In the genomic region with DNA sequence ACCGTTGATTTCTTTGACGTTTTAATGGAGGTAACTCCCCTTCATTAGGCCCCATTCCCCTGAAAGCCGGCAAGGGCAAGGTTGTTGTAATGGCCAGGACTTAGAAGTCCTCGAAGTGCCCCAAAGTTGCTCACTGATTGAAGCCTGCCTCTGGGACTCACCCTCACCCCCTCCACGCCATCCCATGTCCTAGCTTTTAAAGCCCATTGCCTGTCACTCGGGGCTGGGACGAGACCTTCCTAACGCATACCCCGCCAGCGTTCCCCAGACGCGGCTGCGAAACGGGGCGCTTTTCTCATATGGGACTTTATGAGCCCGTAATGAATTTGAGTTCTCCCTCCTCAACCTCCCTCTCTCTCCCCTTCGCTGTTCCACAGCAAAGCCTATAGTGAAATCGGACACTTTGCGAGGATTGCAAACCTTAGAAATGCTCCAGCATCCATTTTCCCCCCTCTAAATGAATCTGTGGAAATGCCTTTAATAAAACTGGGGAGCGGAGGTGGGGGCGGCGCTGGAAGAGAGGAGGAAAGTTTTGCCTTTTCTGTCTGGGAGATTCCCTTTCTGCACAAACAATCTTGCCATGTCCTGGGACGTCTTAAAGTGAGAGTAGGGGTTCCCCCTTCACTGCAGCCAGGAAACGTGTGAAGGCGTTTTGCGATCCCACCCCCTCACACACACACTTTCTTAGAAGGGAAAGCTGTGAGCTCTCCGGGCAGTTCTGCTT, we compare ENCODE assay signal across 9 cellular contexts. TPM values are rescaled to one million over a fixed set of nuclear protein-coding genes. Genes with fewer than 3 reads are reported as not detected.
DNase-seq lines count a peak whose midpoint lies in the region; ATAC-seq, FAIRE-seq and TF ChIP-seq lines count a peak whose summit lies in the region.
"Had no signal": no experiment of that assay in that cellular context is flagged by ENCODE, and none has a peak within 500 bp of the region (broad histone marks: within the 10 kb centered on the region; RNA-seq: fewer than 3 reads in every experiment).

No MANE protein-coding gene starts in this region.

- no peak overlapping the region for H4K91ac ChIP-seq in H1 (replicated peaks; ENCODE audit: insufficient read length, low read length)

- POLR2A ChIA-PET in H1 (lab: Charles Lee; ENCODE audit: partially characterized antibody), result interaction anchor here (0.6 to 0.9 kb wide), 2 partner anchors 335 to 342 kb away, joined by 3 to 5 read pairs; no protein-coding TSS in a partner anchor

- peak overlapping the region; percentile 78; the same call in 1 of the 2 replicates for H2BK12ac ChIP-seq in H1 (ENCODE audit: low read depth, low read length)

- CTCF ChIA-PET in H1 (lab: Charles Lee; ENCODE audit: partially characterized antibody), result interaction anchor here (0.6 to 4.3 kb wide), 8 partner anchors 9 to 415 kb away, joined by 3 to 38 read pairs (median 4); no protein-coding TSS in a partner anchor

- H3K4me2 ChIP-seq in H1 (ENCODE audit: insufficient read depth in 1 of 2, low read depth in 2 of 2, low read length in 2 of 2), result peak overlapping the region; percentile 93 to 95

- no peaks in the 10 kb centered on the region for H3K36me3 ChIP-seq in H1 (ENCODE audit: control insufficient read depth in 2 of 4, insufficient read depth in 4 of 4, low read length in 3 of 4)
- H3K36me3 ChIP-seq in mucosa of rectum (ENCODE audit: control insufficient read depth in 2 of 2, insufficient read depth in 2 of 2, low read length in 2 of 2), result no peaks in the 10 kb centered on the region
- no peaks in the 10 kb centered on the region for H3K36me3 ChIP-seq in uterus

- H3K23me2 ChIP-seq in H1 (ENCODE audit: low read depth, low read length), result peaks cover 22% of the 10 kb centered on the region

- intact Hi-C loops in uterus (cut with DNase I; ENCODE audit: low total_unique reads), result loop anchor here (10.0 kb wide), 1 partner anchor 210 kb away; no protein-coding TSS in a partner anchor

- H2BK15ac ChIP-seq in H1 (ENCODE audit: low read length), result no peak overlapping the region

- TF ChIP-seq CTCF in H1 (IDR thresholded peaks at IDR 0.05; ENCODE audit: control extremely low read depth in 1 of 3, insufficient read depth in 1 of 3, low read depth in 1 of 3, low read length in 3 of 3) (no peak), uterus (IDR thresholded peaks at IDR 0.05) (no peak)

- H3K9me3 ChIP-seq in H1 (ENCODE audit: insufficient read depth in 2 of 2, low read depth in 1 of 2, low read length in 1 of 2), result no peaks in the 10 kb centered on the region
- H3K9me3 ChIP-seq in mucosa of rectum (ENCODE audit: control insufficient read depth in 2 of 2, low read length in 2 of 2), result no peaks in the 10 kb centered on the region
- H3K9me3 ChIP-seq in uterus, result no peaks in the 10 kb centered on the region

- no peak overlapping the region for H4K8ac ChIP-seq in H1 (ENCODE audit: extremely low read depth, insufficient read depth, low read length)

- peak overlapping the region; percentile 61; the same call in 1 of the 2 replicates for H3K18ac ChIP-seq in H1 (ENCODE audit: extremely low read depth, low read length)

- peaks cover 13% of the 10 kb centered on the region for H3K4me1 Mint-ChIP-seq in activated naive CD8-positive, alpha-beta T cell (ENCODE audit: low read depth)
- peaks cover 18% of the 10 kb centered on the region for H3K4me1 Mint-ChIP-seq in activated naive CD8-positive, alpha-beta T cell treated with anti-CD3 and anti-CD28 coated beads for 36 hours

- no peak overlapping the region for H3K27ac ChIP-seq in H1 (ENCODE audit: low read depth, low read length)
- peak overlapping the region; percentile 55 to 72 for H3K27ac ChIP-seq in mucosa of rectum (ENCODE audit: low read depth in 2 of 2, low read length in 2 of 2)
- peak overlapping the region; percentile 93 for H3K27ac ChIP-seq in uterus

- no peaks in the 10 kb centered on the region for H4K20me1 ChIP-seq in H1 (replicated peaks in 1 of 2; ENCODE audit: control insufficient read depth in 1 of 2, insufficient read depth in 2 of 2, low read length in 2 of 2)

- H3K14ac ChIP-seq in H1 (ENCODE audit: insufficient read length), result no peak overlapping the region

- H2BK5ac ChIP-seq in H1 (ENCODE audit: low read depth, low read length), result no peak overlapping the region

- no peak for TF ChIP-seq EP300 in H1 (IDR thresholded peaks at IDR 0.05; ENCODE audit: borderline replicate concordance in 1 of 2, low read depth in 2 of 2, low read length in 2 of 2)

- H3K27ac Mint-ChIP-seq in activated naive CD8-positive, alpha-beta T cell, result no peak overlapping the region
- no peak overlapping the region for H3K27ac Mint-ChIP-seq in activated naive CD8-positive, alpha-beta T cell treated with anti-CD3 and anti-CD28 coated beads for 36 hours

- H3K56ac ChIP-seq in H1 (replicated peaks; ENCODE audit: insufficient read length, low read depth, low read length), result no peak overlapping the region

- no peaks in the 10 kb centered on the region for H3K79me1 ChIP-seq in H1 (ENCODE audit: low read depth, low read length)

- H3K4me1 ChIP-seq in H1 (replicated peaks in 1 of 4; ENCODE audit: control insufficient read depth in 3 of 4, insufficient read depth in 4 of 4, low read length in 3 of 4) (peaks cover 4 to 22% (median 8%) of the 10 kb centered on the region in 4 experiments; a peak in 5 of 7 replicates), mucosa of rectum (ENCODE audit: control insufficient read depth in 2 of 2, insufficient read depth in 2 of 2, low read length in 2 of 2) (no peaks in the 10 kb centered on the region), uterus (no peaks in the 10 kb centered on the region)

- H3K27me3 ChIP-seq in H1 (replicated peaks in 1 of 4; ENCODE audit: control insufficient read depth in 3 of 4, extremely low read depth in 1 of 4, insufficient read depth in 3 of 4, low read length in 3 of 4) (peaks cover 8 to 35% (median 28%) of the 10 kb centered on the region in 4 experiments), mucosa of rectum (ENCODE audit: control insufficient read depth in 2 of 2, insufficient read depth in 2 of 2, low read length in 2 of 2) (peaks cover 25 to 38% of the 10 kb centered on the region in 2 donors), uterus (no peaks in the 10 kb centered on the region)

- H3K4me3 Mint-ChIP-seq in activated naive CD8-positive, alpha-beta T cell, result peak overlapping the region; percentile 14
- no peak overlapping the region for H3K4me3 Mint-ChIP-seq in activated naive CD8-positive, alpha-beta T cell treated with anti-CD3 and anti-CD28 coated beads for 36 hours

- H2AFZ ChIP-seq in H1 (ENCODE audit: low read length), result peak overlapping the region; percentile 31; the same call in 1 of the 2 replicates

- ATAC-seq in HG02981 (IDR thresholded peaks at IDR 0.05; ENCODE audit: unreplicated experiment), result no peak
- no peak for ATAC-seq in GM21737 (IDR thresholded peaks at IDR 0.05; ENCODE audit: unreplicated experiment)

- no peak overlapping the region for H3K9ac ChIP-seq in H1 (replicated peaks in 1 of 4; ENCODE audit: extremely low read depth in 1 of 4, low read depth in 3 of 4, low read length in 3 of 4)
- H3K9ac ChIP-seq in mucosa of rectum (ENCODE audit: low read depth in 1 of 2, low read length in 2 of 2), result peak overlapping the region; percentile 24 to 46

- TF ChIP-seq RAD21 in H1 (IDR thresholded peaks at IDR 0.05 in 1 of 2, conservative IDR thresholded peaks at IDR 0.05 in 1 of 2; ENCODE audit: low read depth in 2 of 2, low read length in 2 of 2), result no peak

- H2BK20ac ChIP-seq in H1 (ENCODE audit: low read length), result peak overlapping the region; percentile 56; the same call in 1 of the 2 replicates

- H3K23ac ChIP-seq in H1 (ENCODE audit: insufficient read length), result no peak overlapping the region

- no peak overlapping the region for H4K5ac ChIP-seq in H1 (ENCODE audit: insufficient read length, low read depth, low read length)

- 2% methylated on average over 27 of the region's 27 CpGs; no CpG with 5 or more reads in 1 of the 2 experiments for WGBS in H1 (ENCODE audit: extremely low coverage in 1 of 2, insufficient coverage in 1 of 2, insufficient read length in 1 of 2, insufficient replicate concordance in 2 of 2, low coverage in 1 of 2, low lambda C conversion rate in 2 of 2, missing lambda C conversion rate in 1 of 2), 2 experiments

- no peak for FAIRE-seq in H1 (lab: Jason Lieb, UNC)

- H3K9me3 Mint-ChIP-seq in activated naive CD8-positive, alpha-beta T cell (ENCODE audit: low read depth), result no peaks in the 10 kb centered on the region
- H3K9me3 Mint-ChIP-seq in activated naive CD8-positive, alpha-beta T cell treated with anti-CD3 and anti-CD28 coated beads for 36 hours, result no peaks in the 10 kb centered on the region

- no peak overlapping the region for H2BK120ac ChIP-seq in H1 (replicated peaks; ENCODE audit: low read depth, low read length)

- no peak for DNase-seq in activated naive CD8-positive, alpha-beta T cell treated with anti-CD3 and anti-CD28 coated beads for 36 hours
- DNase-seq in H1 (ENCODE audit: low read depth in 1 of 2, low spot score in 2 of 2) (peak in 1 of 2 experiments; percentile 56), uterus (peak; percentile 51 to 57)
- no peak for DNase-seq in stimulated activated naive CD4-positive, alpha-beta T cell treated with Interleukin-2 at 50 U/mL for 16 hours (lab: John Stamatoyannopoulos, UW)

- H3K79me2 ChIP-seq in H1 (ENCODE audit: control insufficient read depth in 1 of 2, insufficient read depth in 2 of 2, low read length in 2 of 2), result no peaks in the 10 kb centered on the region

- TF ChIP-seq POLR2A in H1 (IDR thresholded peaks at IDR 0.05; ENCODE audit: control extremely low read depth in 1 of 2, low read depth in 2 of 2, low read length in 2 of 2), result no peak
- TF ChIP-seq POLR2A in uterus (IDR thresholded peaks at IDR 0.05), result peak in 1 of 2 donors; percentile 11

- no peaks in the 10 kb centered on the region for H3K36me3 Mint-ChIP-seq in activated naive CD8-positive, alpha-beta T cell
- H3K36me3 Mint-ChIP-seq in activated naive CD8-positive, alpha-beta T cell treated with anti-CD3 and anti-CD28 coated beads for 36 hours, result no peaks in the 10 kb centered on the region

- no peak overlapping the region for H3K4ac ChIP-seq in H1 (replicated peaks; ENCODE audit: insufficient read length, low read depth, low read length)

- H3K4me3 ChIP-seq in H1 (ENCODE audit: extremely low read depth in 1 of 4, insufficient read depth in 2 of 4, low read depth in 3 of 4, low read length in 4 of 4) (peak overlapping the region; percentile 49 to 64 (median 56)), mucosa of rectum (ENCODE audit: low read length in 2 of 2) (peak overlapping the region; percentile 36 to 64), uterus (peak overlapping the region; percentile 39 to 56)

- no peak overlapping the region for H2AK5ac ChIP-seq in H1 (ENCODE audit: low read depth, low read length)

- H3K27me3 Mint-ChIP-seq in activated naive CD8-positive, alpha-beta T cell, result peaks cover 44% of the 10 kb centered on the region
- peaks cover 83% of the 10 kb centered on the region for H3K27me3 Mint-ChIP-seq in activated naive CD8-positive, alpha-beta T cell treated with anti-CD3 and anti-CD28 coated beads for 36 hours

RNA-seq across cellular contexts. Expression of a gene that starts 1.5 kb away (rescaled TPM):
- total RNA-seq in activated naive CD8-positive, alpha-beta T cell treated with anti-CD3 and anti-CD28 coated beads for 36 hours, result not detected
- 0.63 and 1.2 TPM in 2 replicates for total RNA-seq in H1 (2021; fragmentation: NEBNext Ultra II Directional; extraction: Animal tissue kit (Norgen Biotek cat#: 25700))
- 0.18 and 0.31 TPM in 2 replicates for polyA plus RNA-seq in H1 (2011; rRNA removed)
- polyA plus RNA-seq in H1 (2011; cell fraction: cytosol; rRNA removed), result 0.26 TPM
- 1.1 TPM for polyA plus RNA-seq in H1 (2011; cell fraction: nucleus; rRNA removed)
- polyA plus RNA-seq in H1 (2012, experiment 1 of 2), result 0.15 to 0.62 TPM (median 0.27 TPM) in 4 replicates
- 0.03 TPM for polyA plus RNA-seq in H1 (2012, experiment 2 of 2)
- polyA plus RNA-seq in H1 (2013, experiment 1 of 2), result 0.47 TPM
- polyA plus RNA-seq in H1 (2013, experiment 2 of 2), result 0.40 TPM
- 1.2 and 1.8 TPM in 2 replicates for polyA minus RNA-seq in H1 (2011; rRNA and poly(A)+ RNA removed)
- 0.37 TPM for polyA minus RNA-seq in H1 (2011; cell fraction: cytosol; rRNA and poly(A)+ RNA removed)
- 3.4 TPM for polyA minus RNA-seq in H1 (2011; cell fraction: nucleus; rRNA and poly(A)+ RNA removed)
- 10 to 100 TPM in 1 of 4 donors, 1 to 10 TPM in 1, under 1 TPM in 2; 0.29 to 17.1 (median 2.4) TPM for total RNA-seq in uterus
- total RNA-seq: T-helper 2 cell treated with Interferon-gamma antibody and Interleukin-4, amounts not matched to agents 100 ng/mL and 5 ng/mL, for 36 hours had no signal

Comparison
In these comparisons a context has a peak if more than half of its experiments do, and no peak if none do; other contexts are left out.
1. DNase-seq: peak in uterus (2 of 2); none in activated naive CD8-positive, alpha-beta T cell treated with anti-CD3 and anti-CD28 coated beads for 36 hours (single experiment) and stimulated activated naive CD4-positive, alpha-beta T cell treated with Interleukin-2 at 50 U/mL for 16 hours (single experiment).
2. H3K9ac ChIP-seq: peak in mucosa of rectum (2 of 2); none in H1 (0 of 4).
3. Peak in every context shown above with its lines, with median percentiles within 50 percentile points of each other: H3K4me3 ChIP-seq.